Comparison of ENCODE assay signal across 1 cellular context in the genomic region with DNA sequence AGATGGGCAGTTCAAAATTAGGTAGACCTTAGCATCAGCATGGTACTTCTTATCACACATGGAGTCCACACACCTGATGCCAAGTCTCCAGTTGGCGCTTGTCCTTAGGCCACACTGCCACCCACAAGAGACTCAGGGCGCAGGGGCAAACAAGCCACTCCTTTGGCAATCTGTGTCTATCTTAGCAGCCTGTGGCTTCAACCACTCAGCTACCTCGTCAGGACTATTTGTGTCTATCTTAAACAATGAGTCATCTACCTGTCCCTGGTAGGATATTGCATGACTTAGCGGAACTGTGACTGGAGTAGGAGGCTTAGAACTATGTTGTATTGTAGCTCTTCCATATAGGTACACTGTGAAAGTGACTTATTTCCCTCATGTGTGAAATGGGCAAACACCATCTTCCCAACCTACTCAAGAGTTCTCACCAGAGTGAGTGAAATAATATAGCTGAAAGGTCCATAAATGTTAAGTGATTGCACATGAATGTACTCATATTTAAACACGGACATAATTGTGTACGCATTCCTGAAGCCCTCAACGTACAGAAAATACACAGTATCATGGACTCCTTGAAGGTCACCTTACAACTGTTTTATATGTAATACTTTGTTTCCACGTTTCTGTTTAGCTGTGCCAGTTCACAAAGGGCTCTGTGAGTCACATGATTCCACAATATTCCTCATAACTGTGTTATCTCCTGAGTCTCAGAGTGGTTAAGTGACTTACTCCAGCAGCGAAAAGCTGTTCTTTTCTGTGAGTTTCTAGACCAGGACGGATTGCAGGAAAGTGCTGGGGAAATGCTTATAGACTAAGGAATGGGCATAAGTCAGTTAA.
TF ChIP-seq lines count a peak whose summit lies in the region.

No MANE protein-coding gene starts in this region.

TF ChIP-seq in HepG2, 621 proteins besides CTCF, POLR2A, EP300 and RAD21 (continued from another document and continues in another):
- TF ChIP-seq, protein P1, sequence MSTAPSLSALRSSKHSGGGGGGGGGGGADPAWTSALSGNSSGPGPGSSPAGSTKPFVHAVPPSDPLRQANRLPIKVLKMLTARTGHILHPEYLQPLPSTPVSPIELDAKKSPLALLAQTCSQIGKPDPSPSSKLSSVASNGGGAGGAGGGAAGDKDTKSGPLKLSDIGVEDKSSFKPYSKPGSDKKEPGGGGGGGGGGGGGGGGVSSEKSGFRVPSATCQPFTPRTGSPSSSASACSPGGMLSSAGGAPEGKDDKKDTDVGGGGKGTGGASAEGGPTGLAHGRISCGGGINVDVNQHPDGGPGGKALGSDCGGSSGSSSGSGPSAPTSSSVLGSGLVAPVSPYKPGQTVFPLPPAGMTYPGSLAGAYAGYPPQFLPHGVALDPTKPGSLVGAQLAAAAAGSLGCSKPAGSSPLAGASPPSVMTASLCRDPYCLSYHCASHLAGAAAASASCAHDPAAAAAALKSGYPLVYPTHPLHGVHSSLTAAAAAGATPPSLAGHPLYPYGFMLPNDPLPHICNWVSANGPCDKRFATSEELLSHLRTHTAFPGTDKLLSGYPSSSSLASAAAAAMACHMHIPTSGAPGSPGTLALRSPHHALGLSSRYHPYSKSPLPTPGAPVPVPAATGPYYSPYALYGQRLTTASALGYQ (CRISPR knock-in tag; IDR thresholded peaks at IDR 0.05), result no peak
- TF ChIP-seq MAFK (conservative IDR thresholded peaks at IDR 0.05 in 1 of 2, IDR thresholded peaks at IDR 0.05 in 1 of 2; ENCODE audit: low read length in 2 of 2), result peak; percentile 73 to 85
- no peak for TF ChIP-seq BHLHE40 (IDR thresholded peaks at IDR 0.05; ENCODE audit: low read length)
- TF ChIP-seq ZFP41 (CRISPR knock-in tag; IDR thresholded peaks at IDR 0.05; ENCODE audit: borderline replicate concordance), result no peak
- no peak for TF ChIP-seq DR1 (CRISPR knock-in tag; IDR thresholded peaks at IDR 0.05)
- 0 out of 2 replicates have a peak, but pooled peaks have one; percentile 26 for TF ChIP-seq ZMAT3 (CRISPR knock-in tag; conservative IDR thresholded peaks at IDR 0.05)
- TF ChIP-seq ZNF660 (CRISPR knock-in tag; IDR thresholded peaks at IDR 0.05; ENCODE audit: borderline replicate concordance, low read depth), result no peak
- 0 out of 2 replicates have a peak, but pooled peaks have one; percentile 71 for TF ChIP-seq SP140L (CRISPR knock-in tag; IDR thresholded peaks at IDR 0.05; ENCODE audit: borderline replicate concordance)
- no peak for TF ChIP-seq KLF16 (CRISPR knock-in tag; IDR thresholded peaks at IDR 0.05)
- TF ChIP-seq MXI1 (IDR thresholded peaks at IDR 0.05; ENCODE audit: borderline replicate concordance, low read depth, low read length), result peak; percentile 56; the same call in 1 of the 3 replicates
- no peak for TF ChIP-seq ZSCAN29 (CRISPR knock-in tag; conservative IDR thresholded peaks at IDR 0.05)
- 0 out of 2 replicates have a peak, but pooled peaks have one; percentile 63 for TF ChIP-seq ZNF761 (CRISPR knock-in tag; conservative IDR thresholded peaks at IDR 0.05)
- TF ChIP-seq, protein P2, sequence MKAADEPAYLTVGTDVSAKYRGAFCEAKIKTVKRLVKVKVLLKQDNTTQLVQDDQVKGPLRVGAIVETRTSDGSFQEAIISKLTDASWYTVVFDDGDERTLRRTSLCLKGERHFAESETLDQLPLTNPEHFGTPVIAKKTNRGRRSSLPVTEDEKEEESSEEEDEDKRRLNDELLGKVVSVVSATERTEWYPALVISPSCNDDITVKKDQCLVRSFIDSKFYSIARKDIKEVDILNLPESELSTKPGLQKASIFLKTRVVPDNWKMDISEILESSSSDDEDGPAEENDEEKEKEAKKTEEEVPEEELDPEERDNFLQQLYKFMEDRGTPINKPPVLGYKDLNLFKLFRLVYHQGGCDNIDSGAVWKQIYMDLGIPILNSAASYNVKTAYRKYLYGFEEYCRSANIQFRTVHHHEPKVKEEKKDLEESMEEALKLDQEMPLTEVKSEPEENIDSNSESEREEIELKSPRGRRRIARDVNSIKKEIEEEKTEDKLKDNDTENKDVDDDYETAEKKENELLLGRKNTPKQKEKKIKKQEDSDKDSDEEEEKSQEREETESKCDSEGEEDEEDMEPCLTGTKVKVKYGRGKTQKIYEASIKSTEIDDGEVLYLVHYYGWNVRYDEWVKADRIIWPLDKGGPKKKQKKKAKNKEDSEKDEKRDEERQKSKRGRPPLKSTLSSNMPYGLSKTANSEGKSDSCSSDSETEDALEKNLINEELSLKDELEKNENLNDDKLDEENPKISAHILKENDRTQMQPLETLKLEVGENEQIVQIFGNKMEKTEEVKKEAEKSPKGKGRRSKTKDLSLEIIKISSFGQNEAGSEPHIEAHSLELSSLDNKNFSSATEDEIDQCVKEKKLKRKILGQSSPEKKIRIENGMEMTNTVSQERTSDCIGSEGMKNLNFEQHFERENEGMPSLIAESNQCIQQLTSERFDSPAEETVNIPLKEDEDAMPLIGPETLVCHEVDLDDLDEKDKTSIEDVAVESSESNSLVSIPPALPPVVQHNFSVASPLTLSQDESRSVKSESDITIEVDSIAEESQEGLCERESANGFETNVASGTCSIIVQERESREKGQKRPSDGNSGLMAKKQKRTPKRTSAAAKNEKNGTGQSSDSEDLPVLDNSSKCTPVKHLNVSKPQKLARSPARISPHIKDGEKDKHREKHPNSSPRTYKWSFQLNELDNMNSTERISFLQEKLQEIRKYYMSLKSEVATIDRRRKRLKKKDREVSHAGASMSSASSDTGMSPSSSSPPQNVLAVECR (CRISPR knock-in tag; IDR thresholded peaks at IDR 0.05; ENCODE audit: borderline replicate concordance), result 0 out of 2 replicates have a peak, but pooled peaks have one; percentile 44
- 0 out of 2 replicates have a peak, but pooled peaks have one; percentile 39 for TF ChIP-seq PAX8 (CRISPR knock-in tag; IDR thresholded peaks at IDR 0.05; ENCODE audit: borderline replicate concordance)
- no peak for TF ChIP-seq CEBPB (IDR thresholded peaks at IDR 0.05; ENCODE audit: borderline replicate concordance, low read depth, low read length)
- 0 out of 2 replicates have a peak, but pooled peaks have one; percentile 17 for TF ChIP-seq ERF (CRISPR knock-in tag; IDR thresholded peaks at IDR 0.05)
- peak; percentile 55; the same call in 1 of the 2 replicates for TF ChIP-seq SMYD3 (CRISPR knock-in tag; IDR thresholded peaks at IDR 0.05)
- TF ChIP-seq ZNF235 (CRISPR knock-in tag; IDR thresholded peaks at IDR 0.05; ENCODE audit: borderline replicate concordance), result no peak
- no peak for TF ChIP-seq HHEX (CRISPR knock-in tag; IDR thresholded peaks at IDR 0.05)
- TF ChIP-seq ZNF646 (CRISPR knock-in tag; IDR thresholded peaks at IDR 0.05), result 0 out of 2 replicates have a peak, but pooled peaks have one; percentile 7
- TF ChIP-seq ZFX (CRISPR knock-in tag; IDR thresholded peaks at IDR 0.05; ENCODE audit: low read depth), result peak; percentile 24; the same call in 1 of the 2 replicates
- TF ChIP-seq RXRB (CRISPR knock-in tag; IDR thresholded peaks at IDR 0.05; ENCODE audit: borderline replicate concordance), result peak; percentile 30; the same call in 1 of the 2 replicates
- TF ChIP-seq TIGD3 (CRISPR knock-in tag; IDR thresholded peaks at IDR 0.05; ENCODE audit: borderline replicate concordance), result no peak
- TF ChIP-seq TP53 (CRISPR knock-in tag; conservative IDR thresholded peaks at IDR 0.05), result no peak
- 0 out of 2 replicates have a peak, but pooled peaks have one; percentile 42 for TF ChIP-seq ELF4 (CRISPR knock-in tag; IDR thresholded peaks at IDR 0.05; ENCODE audit: borderline replicate concordance)
- no peak for TF ChIP-seq EEA1 (CRISPR knock-in tag; IDR thresholded peaks at IDR 0.05; ENCODE audit: borderline replicate concordance)
- TF ChIP-seq, protein P3, sequence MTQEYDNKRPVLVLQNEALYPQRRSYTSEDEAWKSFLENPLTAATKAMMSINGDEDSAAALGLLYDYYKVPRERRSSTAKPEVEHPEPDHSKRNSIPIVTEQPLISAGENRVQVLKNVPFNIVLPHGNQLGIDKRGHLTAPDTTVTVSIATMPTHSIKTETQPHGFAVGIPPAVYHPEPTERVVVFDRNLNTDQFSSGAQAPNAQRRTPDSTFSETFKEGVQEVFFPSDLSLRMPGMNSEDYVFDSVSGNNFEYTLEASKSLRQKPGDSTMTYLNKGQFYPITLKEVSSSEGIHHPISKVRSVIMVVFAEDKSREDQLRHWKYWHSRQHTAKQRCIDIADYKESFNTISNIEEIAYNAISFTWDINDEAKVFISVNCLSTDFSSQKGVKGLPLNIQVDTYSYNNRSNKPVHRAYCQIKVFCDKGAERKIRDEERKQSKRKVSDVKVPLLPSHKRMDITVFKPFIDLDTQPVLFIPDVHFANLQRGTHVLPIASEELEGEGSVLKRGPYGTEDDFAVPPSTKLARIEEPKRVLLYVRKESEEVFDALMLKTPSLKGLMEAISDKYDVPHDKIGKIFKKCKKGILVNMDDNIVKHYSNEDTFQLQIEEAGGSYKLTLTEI (CRISPR knock-in tag; conservative IDR thresholded peaks at IDR 0.05), result no peak
- no peak for TF ChIP-seq ZNF569 (CRISPR knock-in tag; IDR thresholded peaks at IDR 0.05; ENCODE audit: borderline replicate concordance)
- no peak for TF ChIP-seq ZNF891 (CRISPR knock-in tag; IDR thresholded peaks at IDR 0.05)
- no peak for TF ChIP-seq RELA (CRISPR knock-in tag; IDR thresholded peaks at IDR 0.05)
- TF ChIP-seq, protein P4, sequence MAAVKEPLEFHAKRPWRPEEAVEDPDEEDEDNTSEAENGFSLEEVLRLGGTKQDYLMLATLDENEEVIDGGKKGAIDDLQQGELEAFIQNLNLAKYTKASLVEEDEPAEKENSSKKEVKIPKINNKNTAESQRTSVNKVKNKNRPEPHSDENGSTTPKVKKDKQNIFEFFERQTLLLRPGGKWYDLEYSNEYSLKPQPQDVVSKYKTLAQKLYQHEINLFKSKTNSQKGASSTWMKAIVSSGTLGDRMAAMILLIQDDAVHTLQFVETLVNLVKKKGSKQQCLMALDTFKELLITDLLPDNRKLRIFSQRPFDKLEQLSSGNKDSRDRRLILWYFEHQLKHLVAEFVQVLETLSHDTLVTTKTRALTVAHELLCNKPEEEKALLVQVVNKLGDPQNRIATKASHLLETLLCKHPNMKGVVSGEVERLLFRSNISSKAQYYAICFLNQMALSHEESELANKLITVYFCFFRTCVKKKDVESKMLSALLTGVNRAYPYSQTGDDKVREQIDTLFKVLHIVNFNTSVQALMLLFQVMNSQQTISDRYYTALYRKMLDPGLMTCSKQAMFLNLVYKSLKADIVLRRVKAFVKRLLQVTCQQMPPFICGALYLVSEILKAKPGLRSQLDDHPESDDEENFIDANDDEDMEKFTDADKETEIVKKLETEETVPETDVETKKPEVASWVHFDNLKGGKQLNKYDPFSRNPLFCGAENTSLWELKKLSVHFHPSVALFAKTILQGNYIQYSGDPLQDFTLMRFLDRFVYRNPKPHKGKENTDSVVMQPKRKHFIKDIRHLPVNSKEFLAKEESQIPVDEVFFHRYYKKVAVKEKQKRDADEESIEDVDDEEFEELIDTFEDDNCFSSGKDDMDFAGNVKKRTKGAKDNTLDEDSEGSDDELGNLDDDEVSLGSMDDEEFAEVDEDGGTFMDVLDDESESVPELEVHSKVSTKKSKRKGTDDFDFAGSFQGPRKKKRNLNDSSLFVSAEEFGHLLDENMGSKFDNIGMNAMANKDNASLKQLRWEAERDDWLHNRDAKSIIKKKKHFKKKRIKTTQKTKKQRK (IDR thresholded peaks at IDR 0.05; ENCODE audit: low read length), result no peak
- TF ChIP-seq MED1 (CRISPR knock-in tag; IDR thresholded peaks at IDR 0.05), result no peak
- TF ChIP-seq, protein P5, sequence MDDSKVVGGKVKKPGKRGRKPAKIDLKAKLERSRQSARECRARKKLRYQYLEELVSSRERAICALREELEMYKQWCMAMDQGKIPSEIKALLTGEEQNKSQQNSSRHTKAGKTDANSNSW (CRISPR knock-in tag; IDR thresholded peaks at IDR 0.05; ENCODE audit: borderline replicate concordance), result no peak
- no peak; the same call in none of the 2 replicates for TF ChIP-seq FOXK1 (CRISPR knock-in tag; IDR thresholded peaks at IDR 0.05; ENCODE audit: borderline replicate concordance, low read depth)
- no peak for TF ChIP-seq SMAD9 (CRISPR knock-in tag; IDR thresholded peaks at IDR 0.05)
- TF ChIP-seq ZNF772 (CRISPR knock-in tag; IDR thresholded peaks at IDR 0.05), result no peak
